29 cellular contexts compared by ENCODE assay signal in genomic region chr1:183739640-183740385, GRCh38.
DNase-seq lines count a peak whose midpoint lies in the region; ATAC-seq, FAIRE-seq and TF ChIP-seq lines count a peak whose summit lies in the region.
"Had no signal": no experiment of that assay in that cellular context is flagged by ENCODE, and none has a peak within 500 bp of the region (broad histone marks: within the 10 kb centered on the region; RNA-seq: fewer than 3 reads in every experiment).

No MANE protein-coding gene starts in this region.

- H3K4me1 ChIP-seq in endothelial cell of umbilical vein (ENCODE audit: control insufficient read depth, extremely low read depth, insufficient read depth, low read length) (peaks cover 4% of the 10 kb centered on the region), upper lobe of right lung (peaks cover 19% of the 10 kb centered on the region)
- H3K4me1 ChIP-seq: colonic mucosa had no signal

- CTCF ChIA-PET in endothelial cell of umbilical vein (lab: Charles Lee), result no interaction called here

- no peaks in the 10 kb centered on the region for H3K36me3 ChIP-seq in endothelial cell of umbilical vein (ENCODE audit: control insufficient read depth in 2 of 2, extremely low read depth in 1 of 2, insufficient read depth in 2 of 2, low read length in 2 of 2)
- no peaks in the 10 kb centered on the region for H3K36me3 ChIP-seq in upper lobe of right lung
- H3K36me3 ChIP-seq: colonic mucosa, gastroesophageal sphincter, sigmoid colon, suprapubic skin had no signal

- dilution Hi-C loops in endothelial cell of umbilical vein (cut with MboI; ENCODE audit: extremely low pct_ligation_motif_present, low sequenced_read_pairs), result no loop called here

- no peak overlapping the region for H2AFZ ChIP-seq in endothelial cell of umbilical vein (ENCODE audit: low read depth, low read length)

- BruUV-seq in endothelial cell of umbilical vein (replicated peaks; lab: Mats Ljungman, UMichigan), result no TSS peak

- H3K9me3 ChIP-seq in endothelial cell of umbilical vein (replicated peaks; ENCODE audit: control insufficient read depth, insufficient read depth, low read length) (no peaks in the 10 kb centered on the region), upper lobe of right lung (no peaks in the 10 kb centered on the region)
- H3K9me3 ChIP-seq: colonic mucosa, gastroesophageal sphincter, suprapubic skin had no signal

- H3K79me2 ChIP-seq in endothelial cell of umbilical vein (ENCODE audit: control insufficient read depth, insufficient read depth, low read length), result no peaks in the 10 kb centered on the region

- no peak overlapping the region for H3K4me3 ChIP-seq in endothelial cell of umbilical vein (replicated peaks in 1 of 3; ENCODE audit: insufficient read depth in 1 of 3, low read depth in 1 of 3, low read length in 3 of 3)
- no peak overlapping the region for H3K4me3 ChIP-seq in upper lobe of right lung
- H3K4me3 ChIP-seq: cardiac muscle cell, colonic mucosa, gastroesophageal sphincter, sigmoid colon, suprapubic skin had no signal

- TF ChIP-seq CTCF in endothelial cell of umbilical vein (IDR thresholded peaks at IDR 0.05; ENCODE audit: extremely low read depth in 1 of 2, insufficient read depth in 1 of 2, low read depth in 1 of 2, low read length in 2 of 2) (no peak), upper lobe of right lung (IDR thresholded peaks at IDR 0.05) (no peak)

- H3K9ac ChIP-seq in endothelial cell of umbilical vein (replicated peaks; ENCODE audit: extremely low read depth, insufficient read depth, low read length), result no peak overlapping the region

- H4K20me1 ChIP-seq in endothelial cell of umbilical vein (replicated peaks; ENCODE audit: control insufficient read depth, extremely low read depth, insufficient read depth, low read length), result no peaks in the 10 kb centered on the region

- no peaks in the 10 kb centered on the region for H3K9me1 ChIP-seq in endothelial cell of umbilical vein (replicated peaks; ENCODE audit: control insufficient read depth, extremely low read depth, insufficient read depth, low read length)

- H3K27me3 ChIP-seq in endothelial cell of umbilical vein (ENCODE audit: control insufficient read depth in 2 of 2, insufficient read depth in 2 of 2, low read length in 2 of 2) (no peaks in the 10 kb centered on the region), upper lobe of right lung (no peaks in the 10 kb centered on the region)
- H3K27me3 ChIP-seq: cardiac muscle cell, colonic mucosa, gastroesophageal sphincter, sigmoid colon, suprapubic skin had no signal

- peak; percentile 14 for DNase-seq in DMS79 treated with DMSO at 0.1 percent for 48 hours (lab: John Stamatoyannopoulos, UW)
- no peak for DNase-seq in DMS79 (lab: John Stamatoyannopoulos, UW)
- peak; percentile 26 for DNase-seq in endothelial cell of umbilical vein (ENCODE audit: low read depth, low spot score)
- peak; percentile 28 to 61 for DNase-seq in lung microvascular endothelial cell (ENCODE audit: low read depth in 2 of 2)
- no peak for DNase-seq in upper lobe of right lung
- DNase-seq in HCEC 1CT, result no peak
- no peak for DNase-seq in NCI-H748 (lab: John Stamatoyannopoulos, UW; ENCODE audit: unreplicated experiment)
- DNase-seq: activated CD4-positive, alpha-beta T cell treated with anti-CD3 and anti-CD28 coated beads for 1 hour; activated T-cell treated with anti-CD3 and anti-CD28 coated beads for 4 hours; aorta; CD4-positive, CD25-positive, alpha-beta regulatory T cell; colonic mucosa; effector memory CD8-positive, alpha-beta T cell; KG1; NCI-H1417; NCI-H2081 treated with DMSO at 0.1 percent for 48 hours; NCI-H446 treated with DMSO at 0.1 percent for 48 hours; sigmoid colon; stimulated activated naive CD4-positive, alpha-beta T cell; T-helper 17 cell had no signal

- no peak for FAIRE-seq in endothelial cell of umbilical vein (lab: Jason Lieb, UNC)
- FAIRE-seq: D721Med, GM12892, HTR-8/SVneo had no signal

- intact Hi-C loops in endothelial cell of umbilical vein (cut with micrococcal nuclease), result no loop called here
- intact Hi-C loops in upper lobe of right lung (cut with DNase I), result no loop called here

- ATAC-seq in upper lobe of right lung (peak; percentile 17), GM21423 (IDR thresholded peaks at IDR 0.05; ENCODE audit: unreplicated experiment) (no peak)
- ATAC-seq: effector memory CD8-positive, alpha-beta T cell; esophagus mucosa; gastroesophageal sphincter; T-helper 17 cell had no signal

- POLR2A ChIA-PET in endothelial cell of umbilical vein (lab: Charles Lee), result no interaction called here

- H3K27ac ChIP-seq in endothelial cell of umbilical vein (ENCODE audit: insufficient read depth, low read depth, low read length) (no peak overlapping the region), upper lobe of right lung (no peak overlapping the region)
- H3K27ac ChIP-seq: 22Rv1, cardiac muscle cell, colonic mucosa, gastroesophageal sphincter, sigmoid colon, suprapubic skin had no signal

- no peak overlapping the region for H3K4me2 ChIP-seq in endothelial cell of umbilical vein (ENCODE audit: insufficient read depth, low read length)

- TF ChIP-seq POLR2A in endothelial cell of umbilical vein (IDR thresholded peaks at IDR 0.05; ENCODE audit: low read depth, low read length), result no peak

TF ChIP-seq in endothelial cell of umbilical vein, 7 proteins besides CTCF, POLR2A, EP300 and RAD21:
- TF ChIP-seq FOS (IDR thresholded peaks at IDR 0.05; ENCODE audit: borderline replicate concordance, insufficient read depth, low read length) (no peak), MYC (IDR thresholded peaks at IDR 0.05; ENCODE audit: low read depth, low read length) (no peak), JUN (IDR thresholded peaks at IDR 0.05; ENCODE audit: borderline replicate concordance, insufficient read depth, insufficient read length, low read depth) (no peak), GATA2 (IDR thresholded peaks at IDR 0.05; ENCODE audit: insufficient read depth, insufficient read length, low read depth, low read length) (no peak), POLR2AphosphoS5 (IDR thresholded peaks at IDR 0.05; ENCODE audit: insufficient read depth, low read depth, low read length) (no peak), EZH2 (IDR thresholded peaks at IDR 0.05; ENCODE audit: borderline replicate concordance, low read depth, low read length, severe bottlenecking) (no peak), MAX (IDR thresholded peaks at IDR 0.05; ENCODE audit: insufficient read depth, insufficient read length) (no peak)

Comparison
In these comparisons a context has a peak if more than half of its experiments do, and no peak if none do; other contexts are left out.
1. DNase-seq: peak in DMS79 treated with DMSO at 0.1 percent for 48 hours (single experiment), endothelial cell of umbilical vein (single experiment) and lung microvascular endothelial cell (2 of 2); none in DMS79 (single experiment), upper lobe of right lung (single experiment), HCEC 1CT (single experiment) and NCI-H748 (single experiment).